ENCODE assay signal across 1 cellular context in the genomic region with DNA sequence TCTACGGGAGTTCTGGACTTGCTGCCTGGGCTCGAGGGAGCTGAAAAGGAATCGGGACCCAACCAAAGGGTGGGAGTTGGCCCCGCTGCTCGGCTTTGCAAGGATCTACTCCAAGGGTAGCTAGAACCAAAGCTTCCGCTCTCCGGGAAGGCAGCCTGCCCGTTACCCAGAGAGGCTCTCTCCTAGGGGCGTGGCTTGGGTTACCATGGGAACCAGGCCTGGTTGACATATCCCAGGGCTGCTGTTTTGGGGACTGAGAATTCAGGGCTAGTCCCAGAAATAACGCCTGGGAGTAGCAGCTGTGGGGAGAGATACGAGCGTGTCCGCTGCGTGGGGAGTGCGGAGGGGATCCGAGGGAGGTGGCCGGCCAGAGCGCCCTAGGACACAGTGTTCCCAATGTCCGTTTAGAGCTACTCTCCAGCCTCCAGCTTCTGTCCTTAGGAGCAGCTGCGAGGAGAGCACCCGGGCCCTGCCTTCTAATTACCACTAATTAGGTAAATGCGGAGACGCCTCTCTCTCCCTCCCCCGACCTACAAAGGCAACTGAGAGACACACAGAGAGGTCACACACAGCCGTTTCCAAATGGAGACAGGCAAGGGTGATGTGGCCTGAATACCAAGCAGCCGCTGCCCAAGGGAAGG.
TF ChIP-seq lines count a peak whose summit lies in the region.

No MANE protein-coding gene starts in this region.

TF ChIP-seq in HepG2, 621 proteins besides CTCF, POLR2A, EP300 and RAD21:
- TF ChIP-seq SIX1 (CRISPR knock-in tag; IDR thresholded peaks at IDR 0.05; ENCODE audit: borderline replicate concordance) = no peak
- TF ChIP-seq, protein P1, sequence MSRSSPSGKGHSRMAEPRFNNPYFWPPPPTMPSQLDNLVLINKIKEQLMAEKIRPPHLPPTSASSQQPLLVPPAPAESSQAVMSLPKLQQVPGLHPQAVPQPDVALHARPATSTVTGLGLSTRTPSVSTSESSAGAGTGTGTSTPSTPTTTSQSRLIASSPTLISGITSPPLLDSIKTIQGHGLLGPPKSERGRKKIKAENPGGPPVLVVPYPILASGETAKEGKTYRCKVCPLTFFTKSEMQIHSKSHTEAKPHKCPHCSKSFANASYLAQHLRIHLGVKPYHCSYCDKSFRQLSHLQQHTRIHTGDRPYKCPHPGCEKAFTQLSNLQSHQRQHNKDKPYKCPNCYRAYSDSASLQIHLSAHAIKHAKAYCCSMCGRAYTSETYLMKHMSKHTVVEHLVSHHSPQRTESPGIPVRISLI (CRISPR knock-in tag; IDR thresholded peaks at IDR 0.05; ENCODE audit: borderline replicate concordance) = no peak
- TF ChIP-seq ZNF33B (CRISPR knock-in tag; IDR thresholded peaks at IDR 0.05) = no peak
TF ChIP-seq in HepG2: peak in this region for 0.
